8 cellular contexts compared by ENCODE assay signal in the genomic region with DNA sequence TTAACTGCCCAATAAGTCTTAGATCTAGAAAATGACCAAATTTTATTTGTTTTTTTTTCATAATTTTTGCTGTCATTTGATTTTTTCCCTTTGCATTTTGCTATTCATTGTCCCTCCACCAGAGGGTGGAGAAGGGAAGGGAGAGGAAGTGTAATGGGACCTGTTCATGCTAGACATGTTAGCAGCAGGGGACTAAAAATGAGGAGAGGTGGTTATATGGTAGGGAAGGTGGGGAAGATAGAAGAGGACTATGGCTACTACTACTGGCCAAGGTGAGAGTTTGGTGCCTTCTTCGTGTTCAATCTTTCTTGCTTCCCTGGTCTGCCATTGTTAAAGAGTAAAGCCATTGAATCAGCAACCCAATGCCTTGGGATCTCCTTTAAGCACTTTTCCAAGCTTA. TPM values are rescaled to one million over a fixed set of nuclear protein-coding genes. Genes with fewer than 3 reads are reported as not detected.
DNase-seq lines count a peak whose midpoint lies in the region; ATAC-seq and TF ChIP-seq lines count a peak whose summit lies in the region.

No MANE protein-coding gene starts in this region.

- no peaks in the 10 kb centered on the region for H3K79me2 ChIP-seq in SU-DHL-6 (ENCODE audit: insufficient read depth, low read length)

- no peaks in the 10 kb centered on the region for H3F3A ChIP-seq in SU-DHL-6 (ENCODE audit: insufficient read depth)

- peaks cover 5% of the 10 kb centered on the region for H3K27me3 Mint-ChIP-seq in HFFc6 (ENCODE audit: insufficient read depth)
- H3K27me3 Mint-ChIP-seq in activated CD8-positive, alpha-beta T cell treated with anti-CD3 and anti-CD28 coated beads for 36 hours, result peaks cover 11% of the 10 kb centered on the region

- no peak overlapping the region for H3K9ac ChIP-seq in SU-DHL-6 (ENCODE audit: low read length)

- TF ChIP-seq CTCF in HFFc6 (IDR thresholded peaks at IDR 0.05) (peak; percentile 92), SU-DHL-6 (IDR thresholded peaks at IDR 0.05; ENCODE audit: insufficient read depth, low read length, poor library complexity, severe bottlenecking) (peak; percentile 40), right atrium auricular region (IDR thresholded peaks at IDR 0.05) (peak; percentile 57 to 84), thyroid gland (IDR thresholded peaks at IDR 0.05) (peak in 3 of 6 experiments; percentile 12 to 37 (median 20))
- TF ChIP-seq CTCF in activated CD8-positive, alpha-beta T cell treated with anti-CD3 and anti-CD28 coated beads for 36 hours (IDR thresholded peaks at IDR 0.05), result no peak

- no peak overlapping the region for H2AFZ ChIP-seq in SU-DHL-6 (ENCODE audit: low read depth, low read length, severe bottlenecking)

- H3K27ac Mint-ChIP-seq in HFFc6, result no peak overlapping the region
- no peak overlapping the region for H3K27ac Mint-ChIP-seq in activated CD8-positive, alpha-beta T cell treated with anti-CD3 and anti-CD28 coated beads for 36 hours

- H3K36me3 Mint-ChIP-seq in HFFc6 (ENCODE audit: low read depth), result no peaks in the 10 kb centered on the region
- no peaks in the 10 kb centered on the region for H3K36me3 Mint-ChIP-seq in activated CD8-positive, alpha-beta T cell treated with anti-CD3 and anti-CD28 coated beads for 36 hours (ENCODE audit: low read depth)

- H4K20me1 ChIP-seq in SU-DHL-6 (ENCODE audit: low read depth, low read length), result no peaks in the 10 kb centered on the region

- WGBS in thyroid gland, 2 donors, result 47 to 51% methylated on average over 1 of the region's 1 CpG

- POLR2A ChIA-PET in activated CD8-positive, alpha-beta T cell treated with anti-CD3 and anti-CD28 coated beads for 36 hours (lab: Charles Lee), result no interaction called here

- no peaks in the 10 kb centered on the region for H3K9me2 ChIP-seq in SU-DHL-6 (replicated peaks; ENCODE audit: insufficient read depth, low read length)

- peak; percentile 72 for DNase-seq in DMS53 (lab: John Stamatoyannopoulos, UW)
- peak; percentile 46 for DNase-seq in HFFc6
- DNase-seq in right atrium auricular region (ENCODE audit: low spot score), result no peak
- DNase-seq in NCI-H526 treated with DMSO at 0.1 percent for 48 hours (lab: John Stamatoyannopoulos, UW), result no peak
- DNase-seq in thyroid gland, result no peak
- no peak for DNase-seq in activated CD8-positive, alpha-beta T cell treated with anti-CD3 and anti-CD28 coated beads for 36 hours

- H3K27ac ChIP-seq in SU-DHL-6 (ENCODE audit: low read depth, low read length) (no peak overlapping the region), right atrium auricular region (no peak overlapping the region), thyroid gland (no peak overlapping the region)

- CTCF ChIA-PET in activated CD8-positive, alpha-beta T cell treated with anti-CD3 and anti-CD28 coated beads for 36 hours (lab: Charles Lee), result interaction anchor here (1.0 to 1.1 kb wide), 2 partner anchors 17 to 468 kb away, joined by 3 read pairs; no protein-coding TSS in a partner anchor

- H3K36me3 ChIP-seq in SU-DHL-6 (ENCODE audit: low read length), result no peaks in the 10 kb centered on the region
- no peaks in the 10 kb centered on the region for H3K36me3 ChIP-seq in right atrium auricular region
- H3K36me3 ChIP-seq in thyroid gland, result no peaks in the 10 kb centered on the region

- H3K9me3 ChIP-seq in SU-DHL-6 (ENCODE audit: insufficient read depth, low read length), result no peaks in the 10 kb centered on the region
- no peaks in the 10 kb centered on the region for H3K9me3 ChIP-seq in right atrium auricular region
- no peaks in the 10 kb centered on the region for H3K9me3 ChIP-seq in thyroid gland

- intact Hi-C loops in thyroid gland (cut with DNase I), result no loop called here
- intact Hi-C loops in activated CD8-positive, alpha-beta T cell treated with anti-CD3 and anti-CD28 coated beads for 36 hours (cut with micrococcal nuclease), result loop anchor here (10.0 kb wide), 1 partner anchor 468 kb away; no protein-coding TSS in a partner anchor

- H3K4me2 ChIP-seq in SU-DHL-6 (ENCODE audit: low read depth, low read length, poor library complexity, severe bottlenecking), result no peak overlapping the region

- H3K4me3 ChIP-seq in SU-DHL-6 (ENCODE audit: insufficient read depth, low read length, poor library complexity, severe bottlenecking) (no peak overlapping the region), right atrium auricular region (no peak overlapping the region), thyroid gland (replicated peaks in 1 of 3) (no peak overlapping the region)

- H3K4me1 ChIP-seq in right atrium auricular region (no peaks in the 10 kb centered on the region), thyroid gland (no peaks in the 10 kb centered on the region)

- H3K9me3 Mint-ChIP-seq in HFFc6, result no peaks in the 10 kb centered on the region
- H3K9me3 Mint-ChIP-seq in activated CD8-positive, alpha-beta T cell treated with anti-CD3 and anti-CD28 coated beads for 36 hours, result no peaks in the 10 kb centered on the region

- ATAC-seq in HG02884 (IDR thresholded peaks at IDR 0.05; ENCODE audit: unreplicated experiment), result no peak
- ATAC-seq in activated CD8-positive, alpha-beta T cell treated with anti-CD3 and anti-CD28 coated beads for 36 hours, result no peak

- no peak for TF ChIP-seq POLR2A in thyroid gland (IDR thresholded peaks at IDR 0.05)

- H3K27me3 ChIP-seq in SU-DHL-6 (ENCODE audit: low read length) (no peaks in the 10 kb centered on the region), right atrium auricular region (peaks cover 0 to 1% of the 10 kb centered on the region in 2 donors), thyroid gland (no peaks in the 10 kb centered on the region)

- peaks cover 10% of the 10 kb centered on the region for H3K4me1 Mint-ChIP-seq in HFFc6 (ENCODE audit: low read depth)
- no peaks in the 10 kb centered on the region for H3K4me1 Mint-ChIP-seq in activated CD8-positive, alpha-beta T cell treated with anti-CD3 and anti-CD28 coated beads for 36 hours (ENCODE audit: low read depth)

- H3K4me3 Mint-ChIP-seq in HFFc6, result no peak overlapping the region
- H3K4me3 Mint-ChIP-seq in activated CD8-positive, alpha-beta T cell treated with anti-CD3 and anti-CD28 coated beads for 36 hours, result no peak overlapping the region

RNA-seq across cellular contexts. Expression of a gene that starts 6.4 kb away (rescaled TPM):
- under 1 TPM; 0.10 to 0.57 (median 0.21) TPM for total RNA-seq in HFFc6 (2021; fragmentation: NEBNext Ultra II Directional; extraction: Animal tissue kit (Norgen Biotek cat#: 25700))
- total RNA-seq in right atrium auricular region (1 to 10 TPM in 1 of 2 donors, under 1 TPM in 1; 0.12 to 1.2 TPM), thyroid gland (1 to 10 TPM in 1 of 4 donors, under 1 TPM in 3; 0.21 to 2.6 (median 0.79) TPM)
- total RNA-seq in activated CD8-positive, alpha-beta T cell treated with anti-CD3 and anti-CD28 coated beads for 36 hours, result not detected

Comparison
In these comparisons a context has a peak if more than half of its experiments do, and no peak if none do; other contexts are left out.
1. DNase-seq: peak in DMS53 (single experiment) and HFFc6 (single experiment); none in right atrium auricular region (single experiment), NCI-H526 treated with DMSO at 0.1 percent for 48 hours (single experiment), thyroid gland (0 of 2) and activated CD8-positive, alpha-beta T cell treated with anti-CD3 and anti-CD28 coated beads for 36 hours (single experiment).